ENCODE assay signal across 18 cellular contexts in the genomic region with DNA sequence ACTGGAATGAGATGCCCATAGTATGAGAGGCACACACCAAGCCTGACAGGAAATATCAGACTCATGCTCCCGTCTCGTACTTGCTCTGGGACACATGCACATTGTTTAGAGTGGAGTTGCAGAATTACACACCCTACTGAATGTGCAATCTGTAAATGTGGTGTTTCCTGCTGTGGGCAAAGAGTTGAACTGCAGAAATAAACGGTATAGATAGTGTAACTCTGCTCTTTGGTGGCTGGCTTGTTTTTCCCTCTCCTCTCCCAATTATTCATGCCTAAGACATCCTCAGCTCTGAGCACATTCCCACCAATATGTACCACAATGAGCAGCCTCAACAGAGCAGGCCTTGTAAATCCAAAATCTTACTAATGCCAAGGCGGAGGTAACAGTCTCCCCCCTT.
DNase-seq lines count a peak whose midpoint lies in the region; ATAC-seq, FAIRE-seq and TF ChIP-seq lines count a peak whose summit lies in the region.
"Had no signal": no experiment of that assay in that cellular context is flagged by ENCODE, and none has a peak within 500 bp of the region (broad histone marks: within the 10 kb centered on the region; RNA-seq: fewer than 3 reads in every experiment).

No MANE protein-coding gene starts in this region.

- peak overlapping the region; percentile 91 for H3K27ac ChIP-seq in astrocyte (ENCODE audit: low read depth, low read length)
- H3K27ac ChIP-seq in neural progenitor cell: no peak overlapping the region
- H3K27ac ChIP-seq in Karpas-422 (ENCODE audit: low read length): no peak overlapping the region
- H3K27ac ChIP-seq in CD4-positive, alpha-beta memory T cell (ENCODE audit: low read depth, low read length): no peak overlapping the region
- H3K27ac ChIP-seq: A549, SJCRH30 had no signal

- peaks cover 29% of the 10 kb centered on the region for H3K4me1 Mint-ChIP-seq in astrocyte (ENCODE audit: low read depth, unreplicated experiment)
- peaks cover 67% of the 10 kb centered on the region for H3K4me1 Mint-ChIP-seq in neural progenitor cell
- no peaks in the 10 kb centered on the region for H3K4me1 Mint-ChIP-seq in CD4-positive, alpha-beta memory T cell
- H3K4me1 Mint-ChIP-seq: activated naive CD4-positive, alpha-beta T cell treated with anti-CD3 and anti-CD28 coated beads, Interleukin-2, amount 50 U/mL, for 24 hours; CD4-positive, CD25-positive, alpha-beta regulatory T cell; naive B cell had no signal

- H3K4me3 Mint-ChIP-seq in astrocyte (ENCODE audit: unreplicated experiment) (no peak overlapping the region), neural progenitor cell (peak overlapping the region; percentile 17)
- H3K4me3 Mint-ChIP-seq in CD4-positive, alpha-beta memory T cell: no peak overlapping the region
- H3K4me3 Mint-ChIP-seq: activated naive CD4-positive, alpha-beta T cell treated with anti-CD3 and anti-CD28 coated beads, Interleukin-2, amount 50 U/mL, for 24 hours; CD4-positive, CD25-positive, alpha-beta regulatory T cell; naive B cell had no signal

- CTCF ChIA-PET in CD4-positive, alpha-beta memory T cell (lab: Charles Lee; ENCODE audit: partially characterized antibody): no interaction called here

- POLR2A ChIA-PET in CD4-positive, alpha-beta memory T cell (lab: Charles Lee; ENCODE audit: partially characterized antibody): no interaction called here

- H3K36me3 ChIP-seq in astrocyte (ENCODE audit: insufficient read depth, low read length) (peaks cover 63% of the 10 kb centered on the region), neural progenitor cell (no peaks in the 10 kb centered on the region), Karpas-422 (ENCODE audit: insufficient read depth, low read length) (no peaks in the 10 kb centered on the region)
- no peaks in the 10 kb centered on the region for H3K36me3 ChIP-seq in CD4-positive, alpha-beta memory T cell (ENCODE audit: insufficient read depth, low read length)

- no peak overlapping the region for H2AFZ ChIP-seq in astrocyte (ENCODE audit: low read depth, low read length)
- H2AFZ ChIP-seq in neural progenitor cell (replicated peaks): no peak overlapping the region
- H2AFZ ChIP-seq in Karpas-422 (ENCODE audit: low read length): no peak overlapping the region

- H3F3A ChIP-seq in neural progenitor cell (ENCODE audit: low read depth): peaks cover 22% of the 10 kb centered on the region

- H3K4me2 ChIP-seq in astrocyte (ENCODE audit: low read length): peak overlapping the region; percentile 75
- no peak overlapping the region for H3K4me2 ChIP-seq in neural progenitor cell
- no peak overlapping the region for H3K4me2 ChIP-seq in Karpas-422 (ENCODE audit: low read depth, low read length, poor library complexity, severe bottlenecking)
- H3K4me2 ChIP-seq: A549 had no signal

- TF ChIP-seq CTCF in astrocyte (IDR thresholded peaks at IDR 0.05; ENCODE audit: insufficient read depth, low read depth, low read length) (no peak), fibroblast of pulmonary artery (IDR thresholded peaks at IDR 0.05; ENCODE audit: low read length, missing control alignments) (no peak), neural progenitor cell (IDR thresholded peaks at IDR 0.05) (no peak)

- H3K4me3 ChIP-seq in astrocyte (ENCODE audit: insufficient read depth, low read depth, low read length) (no peak overlapping the region), fibroblast of pulmonary artery (replicated peaks; ENCODE audit: low read depth, low read length) (no peak overlapping the region), neural progenitor cell (no peak overlapping the region), Karpas-422 (ENCODE audit: low read length) (no peak overlapping the region)
- no peak overlapping the region for H3K4me3 ChIP-seq in CD4-positive, alpha-beta memory T cell (ENCODE audit: low read length in 2 of 2)
- H3K4me3 ChIP-seq: A549, SJCRH30, tibial artery had no signal

- H4K20me1 ChIP-seq in astrocyte (ENCODE audit: insufficient read depth, low read length) (no peaks in the 10 kb centered on the region), neural progenitor cell (ENCODE audit: low read depth) (peaks cover 29% of the 10 kb centered on the region), Karpas-422 (ENCODE audit: insufficient read depth, low read depth, low read length) (no peaks in the 10 kb centered on the region)

- intact Hi-C loops in CD4-positive, alpha-beta memory T cell (cut with micrococcal nuclease): no loop called here

- no peak for ATAC-seq in GM19023 (IDR thresholded peaks at IDR 0.05; ENCODE audit: unreplicated experiment)
- ATAC-seq: A549, left colon had no signal

- H3K9ac ChIP-seq in astrocyte (ENCODE audit: low read length) (peak overlapping the region; percentile 67), neural progenitor cell (no peak overlapping the region), Karpas-422 (ENCODE audit: low read length) (no peak overlapping the region)

- DNase-seq in A172 (ENCODE audit: low spot score) (peak; percentile 13), astrocyte (ENCODE audit: low read depth) (peak; percentile 60), fibroblast of pulmonary artery (ENCODE audit: low read depth) (peak; percentile 49), neural progenitor cell (ENCODE audit: low spot score) (no peak), Karpas-422 (no peak), SK-N-DZ (ENCODE audit: low spot score) (no peak)
- DNase-seq in CD4-positive, alpha-beta memory T cell: no peak
- DNase-seq: activated CD4-positive, alpha-beta T cell treated with anti-CD3 and anti-CD28 coated beads for 48 hours; CD4-positive, CD25-positive, alpha-beta regulatory T cell; erythroblast; hippocampal formation; left colon; naive B cell; SJCRH30; tibial artery had no signal

- peaks cover 25% of the 10 kb centered on the region for H3K4me1 ChIP-seq in astrocyte (ENCODE audit: insufficient read depth, low read length)
- H3K4me1 ChIP-seq in neural progenitor cell: peaks cover 16% of the 10 kb centered on the region
- no peaks in the 10 kb centered on the region for H3K4me1 ChIP-seq in Karpas-422 (ENCODE audit: low read length)
- no peaks in the 10 kb centered on the region for H3K4me1 ChIP-seq in CD4-positive, alpha-beta memory T cell (ENCODE audit: insufficient read depth, low read length)
- H3K4me1 ChIP-seq: A549, SJCRH30 had no signal

- H3K27me3 Mint-ChIP-seq in astrocyte (ENCODE audit: low read depth, unreplicated experiment) (no peaks in the 10 kb centered on the region), neural progenitor cell (ENCODE audit: insufficient read depth, low read depth) (peaks cover 9% of the 10 kb centered on the region)
- H3K27me3 Mint-ChIP-seq in CD4-positive, alpha-beta memory T cell: peaks cover 0 to 2% of the 10 kb centered on the region in 2 donors
- H3K27me3 Mint-ChIP-seq: activated naive CD4-positive, alpha-beta T cell treated with anti-CD3 and anti-CD28 coated beads, Interleukin-2, amount 50 U/mL, for 24 hours had no signal

- H3K9me3 Mint-ChIP-seq in astrocyte (ENCODE audit: unreplicated experiment) (no peaks in the 10 kb centered on the region), neural progenitor cell (no peaks in the 10 kb centered on the region)
- peaks cover 0 to 2% (median 0%) of the 10 kb centered on the region in 8 donors for H3K9me3 Mint-ChIP-seq in CD4-positive, alpha-beta memory T cell
- H3K9me3 Mint-ChIP-seq: activated naive CD4-positive, alpha-beta T cell treated with anti-CD3 and anti-CD28 coated beads, Interleukin-2, amount 50 U/mL, for 24 hours; CD4-positive, CD25-positive, alpha-beta regulatory T cell; naive B cell had no signal

- H3K9me3 ChIP-seq in astrocyte (ENCODE audit: insufficient read depth, low read depth, low read length) (no peaks in the 10 kb centered on the region), neural progenitor cell (ENCODE audit: low read depth) (no peaks in the 10 kb centered on the region), Karpas-422 (ENCODE audit: low read length) (no peaks in the 10 kb centered on the region)
- H3K9me3 ChIP-seq in CD4-positive, alpha-beta memory T cell (ENCODE audit: control insufficient read depth in 1 of 2, low read length in 2 of 2): no peaks in the 10 kb centered on the region
- H3K9me3 ChIP-seq: A549, SJCRH30, tibial artery had no signal

- FAIRE-seq in astrocyte (lab: Jason Lieb, UNC): no peak
- FAIRE-seq: A549 had no signal

- H3K79me2 ChIP-seq in astrocyte (ENCODE audit: insufficient read depth, low read length): no peaks in the 10 kb centered on the region
- no peaks in the 10 kb centered on the region for H3K79me2 ChIP-seq in neural progenitor cell (ENCODE audit: low read depth)
- H3K79me2 ChIP-seq in Karpas-422 (ENCODE audit: low read length): no peaks in the 10 kb centered on the region

- H3K36me3 Mint-ChIP-seq in astrocyte (ENCODE audit: low read depth, unreplicated experiment) (peaks cover 21% of the 10 kb centered on the region), neural progenitor cell (peaks cover 55% of the 10 kb centered on the region)
- no peaks in the 10 kb centered on the region for H3K36me3 Mint-ChIP-seq in CD4-positive, alpha-beta memory T cell
- H3K36me3 Mint-ChIP-seq: activated naive CD4-positive, alpha-beta T cell treated with anti-CD3 and anti-CD28 coated beads, Interleukin-2, amount 50 U/mL, for 24 hours; CD4-positive, CD25-positive, alpha-beta regulatory T cell; naive B cell had no signal

- H3K27me3 ChIP-seq in astrocyte (ENCODE audit: insufficient read depth, low read length) (no peaks in the 10 kb centered on the region), neural progenitor cell (no peaks in the 10 kb centered on the region), Karpas-422 (ENCODE audit: low read length) (no peaks in the 10 kb centered on the region)
- no peaks in the 10 kb centered on the region for H3K27me3 ChIP-seq in CD4-positive, alpha-beta memory T cell (ENCODE audit: insufficient read depth, low read length)
- H3K27me3 ChIP-seq: SJCRH30, tibial artery had no signal

- H3K27ac Mint-ChIP-seq in astrocyte (ENCODE audit: unreplicated experiment): peak overlapping the region; percentile 92
- peak overlapping the region; percentile 98 for H3K27ac Mint-ChIP-seq in neural progenitor cell
- no peak overlapping the region for H3K27ac Mint-ChIP-seq in CD4-positive, alpha-beta memory T cell
- H3K27ac Mint-ChIP-seq: activated naive CD4-positive, alpha-beta T cell treated with anti-CD3 and anti-CD28 coated beads, Interleukin-2, amount 50 U/mL, for 24 hours; CD4-positive, CD25-positive, alpha-beta regulatory T cell had no signal

- H3K9me2 ChIP-seq in Karpas-422 (replicated peaks; ENCODE audit: insufficient read depth, low read length): no peaks in the 10 kb centered on the region

Comparison
In these comparisons a context has a peak if more than half of its experiments do, and no peak if none do; other contexts are left out.
1. DNase-seq: peak in A172 (single experiment), astrocyte (single experiment) and fibroblast of pulmonary artery (single experiment); none in neural progenitor cell (single experiment), Karpas-422 (single experiment), CD4-positive, alpha-beta memory T cell (0 of 5) and SK-N-DZ (single experiment).
2. H3K27ac Mint-ChIP-seq: peak in astrocyte (single experiment) and neural progenitor cell (single experiment); none in CD4-positive, alpha-beta memory T cell (0 of 7).